In the genomic region with DNA sequence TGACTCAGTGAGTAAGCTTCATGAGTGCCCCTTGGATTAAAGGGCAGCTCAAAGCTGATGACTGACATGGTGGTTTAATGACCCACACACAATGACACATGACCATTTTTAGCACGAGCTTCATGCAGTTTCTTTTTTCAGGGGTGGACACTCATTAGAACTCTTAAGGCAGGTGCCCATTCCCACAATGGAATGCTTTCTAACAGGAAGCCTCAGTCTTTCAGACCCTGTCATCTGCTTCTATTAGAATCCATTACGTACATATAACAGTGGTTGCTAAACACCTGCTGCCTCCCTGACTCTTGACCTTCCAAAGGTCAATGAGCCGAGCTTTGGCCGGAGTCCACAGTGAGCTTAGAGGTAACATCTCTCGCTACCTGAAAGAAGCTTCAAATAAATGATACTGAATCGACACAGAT, we compare ENCODE assay signal across 1 cellular context.
TF ChIP-seq lines count a peak whose summit lies in the region.

No MANE protein-coding gene starts in this region.

TF ChIP-seq in SK-N-SH treated with all-trans-retinoic acid at 6 μM for 48 hours, 23 proteins besides CTCF, POLR2A, EP300 and RAD21 (continued from another document):
- TF ChIP-seq, protein P1, sequence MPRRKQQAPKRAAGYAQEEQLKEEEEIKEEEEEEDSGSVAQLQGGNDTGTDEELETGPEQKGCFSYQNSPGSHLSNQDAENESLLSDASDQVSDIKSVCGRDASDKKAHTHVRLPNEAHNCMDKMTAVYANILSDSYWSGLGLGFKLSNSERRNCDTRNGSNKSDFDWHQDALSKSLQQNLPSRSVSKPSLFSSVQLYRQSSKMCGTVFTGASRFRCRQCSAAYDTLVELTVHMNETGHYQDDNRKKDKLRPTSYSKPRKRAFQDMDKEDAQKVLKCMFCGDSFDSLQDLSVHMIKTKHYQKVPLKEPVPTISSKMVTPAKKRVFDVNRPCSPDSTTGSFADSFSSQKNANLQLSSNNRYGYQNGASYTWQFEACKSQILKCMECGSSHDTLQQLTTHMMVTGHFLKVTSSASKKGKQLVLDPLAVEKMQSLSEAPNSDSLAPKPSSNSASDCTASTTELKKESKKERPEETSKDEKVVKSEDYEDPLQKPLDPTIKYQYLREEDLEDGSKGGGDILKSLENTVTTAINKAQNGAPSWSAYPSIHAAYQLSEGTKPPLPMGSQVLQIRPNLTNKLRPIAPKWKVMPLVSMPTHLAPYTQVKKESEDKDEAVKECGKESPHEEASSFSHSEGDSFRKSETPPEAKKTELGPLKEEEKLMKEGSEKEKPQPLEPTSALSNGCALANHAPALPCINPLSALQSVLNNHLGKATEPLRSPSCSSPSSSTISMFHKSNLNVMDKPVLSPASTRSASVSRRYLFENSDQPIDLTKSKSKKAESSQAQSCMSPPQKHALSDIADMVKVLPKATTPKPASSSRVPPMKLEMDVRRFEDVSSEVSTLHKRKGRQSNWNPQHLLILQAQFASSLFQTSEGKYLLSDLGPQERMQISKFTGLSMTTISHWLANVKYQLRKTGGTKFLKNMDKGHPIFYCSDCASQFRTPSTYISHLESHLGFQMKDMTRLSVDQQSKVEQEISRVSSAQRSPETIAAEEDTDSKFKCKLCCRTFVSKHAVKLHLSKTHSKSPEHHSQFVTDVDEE (CRISPR knock-in tag; IDR thresholded peaks at IDR 0.05), result no peak
- TF ChIP-seq ZNF8 (CRISPR knock-in tag; IDR thresholded peaks at IDR 0.05) (no peak), ZC3H10 (CRISPR knock-in tag; IDR thresholded peaks at IDR 0.05) (no peak), ARNTL (CRISPR knock-in tag; IDR thresholded peaks at IDR 0.05; ENCODE audit: borderline replicate concordance, low read depth) (no peak), ZNF70 (CRISPR knock-in tag; IDR thresholded peaks at IDR 0.05) (no peak), TCF4 (CRISPR knock-in tag; IDR thresholded peaks at IDR 0.05; ENCODE audit: borderline replicate concordance) (no peak), ISL1 (CRISPR knock-in tag; IDR thresholded peaks at IDR 0.05) (no peak), PPARA (CRISPR knock-in tag; IDR thresholded peaks at IDR 0.05; ENCODE audit: borderline replicate concordance) (no peak), ZFP3 (CRISPR knock-in tag; IDR thresholded peaks at IDR 0.05) (no peak), ZFP30 (CRISPR knock-in tag; IDR thresholded peaks at IDR 0.05) (no peak), ESRRG (CRISPR knock-in tag; IDR thresholded peaks at IDR 0.05) (no peak)
- TF ChIP-seq, protein P2, sequence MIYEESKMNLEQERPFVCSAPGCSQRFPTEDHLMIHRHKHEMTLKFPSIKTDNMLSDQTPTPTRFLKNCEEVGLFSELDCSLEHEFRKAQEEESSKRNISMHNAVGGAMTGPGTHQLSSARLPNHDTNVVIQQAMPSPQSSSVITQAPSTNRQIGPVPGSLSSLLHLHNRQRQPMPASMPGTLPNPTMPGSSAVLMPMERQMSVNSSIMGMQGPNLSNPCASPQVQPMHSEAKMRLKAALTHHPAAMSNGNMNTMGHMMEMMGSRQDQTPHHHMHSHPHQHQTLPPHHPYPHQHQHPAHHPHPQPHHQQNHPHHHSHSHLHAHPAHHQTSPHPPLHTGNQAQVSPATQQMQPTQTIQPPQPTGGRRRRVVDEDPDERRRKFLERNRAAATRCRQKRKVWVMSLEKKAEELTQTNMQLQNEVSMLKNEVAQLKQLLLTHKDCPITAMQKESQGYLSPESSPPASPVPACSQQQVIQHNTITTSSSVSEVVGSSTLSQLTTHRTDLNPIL (CRISPR knock-in tag; IDR thresholded peaks at IDR 0.05; ENCODE audit: low read depth), result no peak
- TF ChIP-seq, protein P3, sequence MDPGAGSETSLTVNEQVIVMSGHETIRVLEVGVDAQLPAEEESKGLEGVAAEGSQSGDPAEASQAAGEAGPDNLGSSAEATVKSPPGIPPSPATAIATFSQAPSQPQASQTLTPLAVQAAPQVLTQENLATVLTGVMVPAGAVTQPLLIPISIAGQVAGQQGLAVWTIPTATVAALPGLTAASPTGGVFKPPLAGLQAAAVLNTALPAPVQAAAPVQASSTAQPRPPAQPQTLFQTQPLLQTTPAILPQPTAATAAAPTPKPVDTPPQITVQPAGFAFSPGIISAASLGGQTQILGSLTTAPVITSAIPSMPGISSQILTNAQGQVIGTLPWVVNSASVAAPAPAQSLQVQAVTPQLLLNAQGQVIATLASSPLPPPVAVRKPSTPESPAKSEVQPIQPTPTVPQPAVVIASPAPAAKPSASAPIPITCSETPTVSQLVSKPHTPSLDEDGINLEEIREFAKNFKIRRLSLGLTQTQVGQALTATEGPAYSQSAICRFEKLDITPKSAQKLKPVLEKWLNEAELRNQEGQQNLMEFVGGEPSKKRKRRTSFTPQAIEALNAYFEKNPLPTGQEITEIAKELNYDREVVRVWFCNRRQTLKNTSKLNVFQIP (CRISPR knock-in tag; IDR thresholded peaks at IDR 0.05; ENCODE audit: borderline replicate concordance, low read depth), result no peak
- TF ChIP-seq, protein P4, sequence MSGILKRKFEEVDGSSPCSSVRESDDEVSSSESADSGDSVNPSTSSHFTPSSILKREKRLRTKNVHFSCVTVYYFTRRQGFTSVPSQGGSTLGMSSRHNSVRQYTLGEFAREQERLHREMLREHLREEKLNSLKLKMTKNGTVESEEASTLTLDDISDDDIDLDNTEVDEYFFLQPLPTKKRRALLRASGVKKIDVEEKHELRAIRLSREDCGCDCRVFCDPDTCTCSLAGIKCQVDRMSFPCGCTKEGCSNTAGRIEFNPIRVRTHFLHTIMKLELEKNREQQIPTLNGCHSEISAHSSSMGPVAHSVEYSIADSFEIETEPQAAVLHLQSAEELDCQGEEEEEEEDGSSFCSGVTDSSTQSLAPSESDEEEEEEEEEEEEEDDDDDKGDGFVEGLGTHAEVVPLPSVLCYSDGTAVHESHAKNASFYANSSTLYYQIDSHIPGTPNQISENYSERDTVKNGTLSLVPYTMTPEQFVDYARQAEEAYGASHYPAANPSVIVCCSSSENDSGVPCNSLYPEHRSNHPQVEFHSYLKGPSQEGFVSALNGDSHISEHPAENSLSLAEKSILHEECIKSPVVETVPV (CRISPR knock-in tag; IDR thresholded peaks at IDR 0.05), result no peak
- TF ChIP-seq, protein P5, sequence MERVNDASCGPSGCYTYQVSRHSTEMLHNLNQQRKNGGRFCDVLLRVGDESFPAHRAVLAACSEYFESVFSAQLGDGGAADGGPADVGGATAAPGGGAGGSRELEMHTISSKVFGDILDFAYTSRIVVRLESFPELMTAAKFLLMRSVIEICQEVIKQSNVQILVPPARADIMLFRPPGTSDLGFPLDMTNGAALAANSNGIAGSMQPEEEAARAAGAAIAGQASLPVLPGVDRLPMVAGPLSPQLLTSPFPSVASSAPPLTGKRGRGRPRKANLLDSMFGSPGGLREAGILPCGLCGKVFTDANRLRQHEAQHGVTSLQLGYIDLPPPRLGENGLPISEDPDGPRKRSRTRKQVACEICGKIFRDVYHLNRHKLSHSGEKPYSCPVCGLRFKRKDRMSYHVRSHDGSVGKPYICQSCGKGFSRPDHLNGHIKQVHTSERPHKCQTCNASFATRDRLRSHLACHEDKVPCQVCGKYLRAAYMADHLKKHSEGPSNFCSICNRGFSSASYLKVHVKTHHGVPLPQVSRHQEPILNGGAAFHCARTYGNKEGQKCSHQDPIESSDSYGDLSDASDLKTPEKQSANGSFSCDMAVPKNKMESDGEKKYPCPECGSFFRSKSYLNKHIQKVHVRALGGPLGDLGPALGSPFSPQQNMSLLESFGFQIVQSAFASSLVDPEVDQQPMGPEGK (CRISPR knock-in tag; IDR thresholded peaks at IDR 0.05; ENCODE audit: borderline replicate concordance), result no peak
